In genomic region chr2:216355738-216356137, GRCh38 we compare ENCODE assay signal across 36 cellular contexts. TPM values are rescaled to one million over a fixed set of nuclear protein-coding genes. Genes with fewer than 3 reads are reported as not detected.
"Had no signal": no experiment of that assay in that cellular context is flagged by ENCODE, and none has a peak within 500 bp of the region (broad histone marks: within the 10 kb centered on the region; RNA-seq: fewer than 3 reads in every experiment).

No MANE protein-coding gene starts in this region.

- H3K36me3 ChIP-seq: brain microvascular endothelial cell, SJSA1 had no signal

- H3K36me3 Mint-ChIP-seq: activated naive CD4-positive, alpha-beta T cell treated with anti-CD3 and anti-CD28 coated beads, Interleukin-2, amount 50 U/mL, for 72 hours had no signal

- H3K4me2 ChIP-seq: SK-N-SH had no signal

- H3K9me3 ChIP-seq: SJSA1, SK-N-SH had no signal

- H3K4me3 Mint-ChIP-seq: activated CD4-positive, alpha-beta T cell treated with anti-CD3 and anti-CD28 coated beads for 36 hours; activated CD4-positive, alpha-beta T cell treated with anti-CD3 and anti-CD28 coated beads, Interleukin-2, amount 10 ng/mL, durations not matched to agents 7 days and 5 days; activated naive CD4-positive, alpha-beta T cell treated with anti-CD3 and anti-CD28 coated beads for 36 hours; activated T-cell treated with anti-CD3 and anti-CD28 coated beads, Interleukin-2, amount 50 U/mL, for 4 hours; activated T-helper 1 cell treated with anti-CD3 and anti-CD28 coated beads, Interleukin-12 subunit alpha, Interleukin-12 subunit beta, Interleukin-2, Interleukin-4 antibody, amounts not matched to agents 30 ng/mL and 10 ng/mL and 1 ng/mL, durations not matched to agents 14 hours and 24 hours and 36 hours; T-helper 1 cell treated with Interleukin-12 subunit alpha and Interleukin-12 subunit beta and Interleukin-4 antibody, amounts not matched to agents 30 μg/mL and 1 μg/mL, for 36 hours; T-helper 2 cell treated with Interferon-gamma antibody and Interleukin-4, amounts not matched to agents 5 μg/mL and 100 μg/mL, for 36 hours had no signal

- H3K27me3 ChIP-seq: brain microvascular endothelial cell, SJSA1 had no signal

- H3K9me2 ChIP-seq: SK-N-SH had no signal

- H3K27me3 Mint-ChIP-seq: activated CD4-positive, alpha-beta T cell treated with anti-CD3 and anti-CD28 coated beads for 36 hours had no signal

- H3K9me3 Mint-ChIP-seq: activated naive CD4-positive, alpha-beta T cell treated with anti-CD3 and anti-CD28 coated beads for 36 hours; activated T-cell treated with anti-CD3 and anti-CD28 coated beads, Interleukin-2, amount 50 U/mL, for 4 hours; activated T-helper 1 cell treated with anti-CD3 and anti-CD28 coated beads, Interleukin-12 subunit alpha, Interleukin-12 subunit beta, Interleukin-2, Interleukin-4 antibody, amounts not matched to agents 30 ng/mL and 10 ng/mL and 1 ng/mL, durations not matched to agents 14 hours and 24 hours and 36 hours; T-helper 1 cell treated with Interleukin-12 subunit alpha and Interleukin-12 subunit beta and Interleukin-4 antibody, amounts not matched to agents 30 μg/mL and 1 μg/mL, for 36 hours; T-helper 2 cell treated with Interferon-gamma antibody and Interleukin-4, amounts not matched to agents 5 μg/mL and 100 μg/mL, for 36 hours had no signal

- H3K9ac ChIP-seq: SK-N-SH had no signal

- H3K27ac Mint-ChIP-seq: activated CD4-positive, alpha-beta T cell treated with anti-CD3 and anti-CD28 coated beads for 36 hours; activated CD4-positive, alpha-beta T cell treated with anti-CD3 and anti-CD28 coated beads, Interleukin-2, amount 10 ng/mL, durations not matched to agents 7 days and 5 days; activated naive CD4-positive, alpha-beta T cell treated with anti-CD3 and anti-CD28 coated beads for 36 hours; activated naive CD4-positive, alpha-beta T cell treated with anti-CD3 and anti-CD28 coated beads, Interleukin-2, amount 50 U/mL, for 72 hours; activated T-helper 1 cell treated with anti-CD3 and anti-CD28 coated beads, Interleukin-12 subunit alpha, Interleukin-12 subunit beta, Interleukin-2, Interleukin-4 antibody, amounts not matched to agents 30 ng/mL and 10 ng/mL and 1 ng/mL, durations not matched to agents 14 hours and 24 hours and 36 hours; T-helper 1 cell treated with Interleukin-12 subunit alpha and Interleukin-12 subunit beta and Interleukin-4 antibody, amounts not matched to agents 30 μg/mL and 1 μg/mL, for 36 hours; T-helper 2 cell treated with Interferon-gamma antibody and Interleukin-4, amounts not matched to agents 5 μg/mL and 100 μg/mL, for 36 hours had no signal

- DNase-seq: activated CD4-positive, alpha-beta T cell treated with anti-CD3 and anti-CD28 coated beads for 36 hours; activated CD4-positive, alpha-beta T cell treated with anti-CD3 and anti-CD28 coated beads, Interleukin-2, amount 10 ng/mL, durations not matched to agents 7 days and 5 days; activated CD4-positive, alpha-beta T cell treated with anti-CD3 and anti-CD28 coated beads, Interleukin-2, amount 50 U/mL, for 48 hours; activated CD8-positive, alpha-beta memory T cell treated with anti-CD3 and anti-CD28 coated beads, Interleukin-2, amount 50 U/mL, for 4 hours; activated gamma-delta T cell treated with Interleukin-2 at 50 U/mL for 16 hours; activated naive CD4-positive, alpha-beta T cell treated with anti-CD3 and anti-CD28 coated beads for 36 hours; activated T-cell treated with anti-CD3 and anti-CD28 coated beads for 4 hours; activated T-cell treated with anti-CD3 and anti-CD28 coated beads, Interleukin-2, amount 50 U/mL, for 4 hours; amniotic stem cell; aorta; brain microvascular endothelial cell; central memory CD4-positive, alpha-beta T cell; Kasumi-1; KG1; MM.1S; MV-4-11; NCI-H1092 treated with DMSO at 0.1 percent for 48 hours; NCI-H1417; NCI-H146; NCI-H187; NCI-H2081; NCI-H2171 treated with DMSO at 0.1 percent for 48 hours; NCI-H2227 treated with DMSO at 0.1 percent for 48 hours; NCI-H446; NCI-H510A treated with DMSO at 0.1 percent for 48 hours; NCI-H69; NCI-H82; SHP77 treated with DMSO at 0.1 percent for 48 hours; SK-N-SH had no signal

- H3K4me3 ChIP-seq: SJSA1 had no signal

- H3K27ac ChIP-seq: brain microvascular endothelial cell, SJSA1 had no signal

- ATAC-seq: activated CD4-positive, alpha-beta T cell treated with anti-CD3 and anti-CD28 coated beads for 36 hours; activated CD4-positive, CD25-positive, alpha-beta regulatory T cell treated with anti-CD3 and anti-CD28 coated beads, Interleukin-2, amount 50 U/mL, for 24 hours; activated naive CD4-positive, alpha-beta T cell treated with anti-CD3 and anti-CD28 coated beads, Interleukin-2, amount 50 U/mL, for 72 hours; activated T-cell treated with anti-CD3 and anti-CD28 coated beads, Interleukin-2, amount 50 U/mL, for 4 hours; Panc1 had no signal

RNA-seq across cellular contexts. Expression of gene MARCHF4, which starts 16.5 kb away (rescaled TPM):
- total RNA-seq: activated CD4-positive, alpha-beta T cell treated with anti-CD3 and anti-CD28 coated beads for 36 hours; activated CD4-positive, alpha-beta T cell treated with anti-CD3 and anti-CD28 coated beads, Interleukin-2, amount 10 ng/mL, durations not matched to agents 7 days and 5 days; activated naive CD4-positive, alpha-beta T cell treated with anti-CD3 and anti-CD28 coated beads for 36 hours; activated naive CD4-positive, alpha-beta T cell treated with anti-CD3 and anti-CD28 coated beads, Interleukin-2, amount 50 U/mL, for 72 hours; activated T-cell treated with anti-CD3 and anti-CD28 coated beads, Interleukin-2, amount 50 U/mL, for 4 hours; activated T-helper 1 cell treated with anti-CD3 and anti-CD28 coated beads, Interleukin-12 subunit alpha, Interleukin-12 subunit beta, Interleukin-2, Interleukin-4 antibody, amounts not matched to agents 30 ng/mL and 10 ng/mL and 1 ng/mL, durations not matched to agents 14 hours and 24 hours and 36 hours had no signal
- polyA plus RNA-seq: aorta had no signal
